5 cellular contexts compared by ENCODE assay signal in the genomic region with DNA sequence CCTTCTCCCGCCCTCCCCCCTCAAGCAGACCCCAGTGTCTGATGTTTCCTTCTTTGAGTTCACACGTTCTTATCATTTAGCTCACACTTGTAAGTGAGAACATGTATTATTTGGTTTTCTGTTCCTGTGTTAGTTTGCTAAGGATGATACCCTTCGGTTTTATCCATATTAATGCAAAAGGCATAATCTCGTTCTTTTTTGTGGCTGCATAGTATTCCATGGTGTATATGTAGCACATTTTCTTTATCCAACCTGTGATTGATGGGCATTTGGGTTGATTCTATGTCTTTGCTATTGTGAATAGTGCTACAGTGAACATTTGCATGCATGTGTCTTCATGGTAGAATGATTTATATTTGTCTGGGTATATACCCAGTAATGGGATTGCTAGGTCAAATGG. TPM values are rescaled to one million over a fixed set of nuclear protein-coding genes. Genes with fewer than 3 reads are reported as not detected.
DNase-seq lines count a peak whose midpoint lies in the region; ATAC-seq and TF ChIP-seq lines count a peak whose summit lies in the region.
"Not testable (repeated sequence)": the region's sequence is repeated elsewhere in the genome, so short reads cannot be mapped to it uniquely, and the experiment has no call there.
"Had no signal": no experiment of that assay in that cellular context is flagged by ENCODE, and none has a peak within 500 bp of the region (broad histone marks: within the 10 kb centered on the region; RNA-seq: fewer than 3 reads in every experiment).

No MANE protein-coding gene starts in this region.

- not testable (repeated sequence) for TF ChIP-seq CTCF in HCT116 (IDR thresholded peaks at IDR 0.05 in 2 of 3, conservative IDR thresholded peaks at IDR 0.05 in 1 of 3; ENCODE audit: borderline replicate concordance in 1 of 3, insufficient read depth in 1 of 3, low read depth in 2 of 3, low read length in 2 of 3); VCaP (conservative IDR thresholded peaks at IDR 0.05); natural killer cell (IDR thresholded peaks at IDR 0.05)

- CTCF ChIA-PET in HCT116 (lab: Charles Lee), result not testable (repeated sequence)

- DNase-seq in HCT116 (ENCODE audit: low read depth, low spot score); natural killer cell: not testable (repeated sequence)
- peak in 1 of 3 donors; percentile 19 for DNase-seq in immature natural killer cell

- TF ChIP-seq RAD21 in HCT116 (IDR thresholded peaks at IDR 0.05; ENCODE audit: low read depth), result not testable (repeated sequence)

- H3K9ac ChIP-seq in HCT116 (ENCODE audit: low read length), result not testable (repeated sequence)

- H3K36me3 ChIP-seq in HCT116 (ENCODE audit: control insufficient read depth in 1 of 2, insufficient read depth in 2 of 2, low read length in 2 of 2), result not testable (repeated sequence)

- H3K9me3 ChIP-seq in HCT116 (ENCODE audit: control insufficient read depth in 1 of 2, insufficient read depth in 1 of 2, low read depth in 1 of 2, low read length in 2 of 2), result not testable (repeated sequence)

- not testable (repeated sequence) for H3K4me1 ChIP-seq in HCT116 (ENCODE audit: control insufficient read depth in 1 of 2, insufficient read depth in 2 of 2, low read length in 2 of 2)

- POLR2A ChIA-PET in HCT116 (lab: Charles Lee), result not testable (repeated sequence)

- not testable (repeated sequence) for H3K79me2 ChIP-seq in HCT116 (ENCODE audit: insufficient read depth, low read length)

- not testable (repeated sequence) for H3K9me3 Mint-ChIP-seq in immature natural killer cell, natural killer cell

- H2AFZ ChIP-seq in HCT116 (ENCODE audit: low read depth, low read length, poor library complexity, severe bottlenecking), result not testable (repeated sequence)

- not testable (repeated sequence) for H3K27me3 ChIP-seq in HCT116 (ENCODE audit: insufficient read depth, low read length)

- TF ChIP-seq POLR2A in HCT116 (IDR thresholded peaks at IDR 0.05; ENCODE audit: borderline replicate concordance, extremely low read depth, insufficient read depth, insufficient read length), result not testable (repeated sequence)

- H3K4me1 Mint-ChIP-seq in immature natural killer cell, result peaks cover 61 to 69% of the 10 kb centered on the region in 2 donors
- peaks cover 44 to 50% of the 10 kb centered on the region in 2 donors for H3K4me1 Mint-ChIP-seq in natural killer cell

- H3K9me2 ChIP-seq in HCT116 (ENCODE audit: insufficient read depth), result not testable (repeated sequence)

- RAD21 ChIA-PET in HCT116 (lab: Charles Lee; ENCODE audit: low non-redundant PET in 1 of 2, low total read pairs in 2 of 2, uncharacterized antibody in 2 of 2, unreplicated experiment in 2 of 2), result not testable (repeated sequence)

- H3K4me3 Mint-ChIP-seq in immature natural killer cell (peak overlapping the region in 4 of 5 donors; percentile 15 to 51 (median 38)), natural killer cell (peak overlapping the region; percentile 4)

- H3K27me3 Mint-ChIP-seq in immature natural killer cell (ENCODE audit: low read depth in 3 of 3); natural killer cell (ENCODE audit: low read depth in 2 of 2): not testable (repeated sequence)

- ATAC-seq in HCT116, result not testable (repeated sequence)
- peak in 2 of 3 donors; percentile 49 to 58 for ATAC-seq in natural killer cell

- H3K4me3 ChIP-seq in HCT116 (replicated peaks in 1 of 2; ENCODE audit: low read depth in 1 of 2, low read length in 2 of 2), result not testable (repeated sequence)

- intact Hi-C loops in HCT116 (cut with micrococcal nuclease); natural killer cell (cut with micrococcal nuclease): not testable (repeated sequence)

- H3K27ac Mint-ChIP-seq in immature natural killer cell (peak overlapping the region in 5 of 6 donors; percentile 23 to 65 (median 38)), natural killer cell (peak overlapping the region; percentile 29 to 59)

- not testable (repeated sequence) for BruUV-seq in HCT116 (replicated peaks; lab: Mats Ljungman, UMichigan)

- not testable (repeated sequence) for H3K27ac ChIP-seq in HCT116 (ENCODE audit: low read depth, low read length)
- H3K27ac ChIP-seq in VCaP, result peak overlapping the region; percentile 40; the same call in 1 of the 2 replicates

- not testable (repeated sequence) for H3K4me2 ChIP-seq in HCT116 (ENCODE audit: low read length)

- not testable (repeated sequence) for H3K36me3 Mint-ChIP-seq in immature natural killer cell, natural killer cell

- H4K20me1 ChIP-seq in HCT116 (ENCODE audit: insufficient read depth), result not testable (repeated sequence)

TF ChIP-seq in HCT116, 20 proteins besides CTCF, POLR2A, EP300 and RAD21:
- TF ChIP-seq CBX3 (IDR thresholded peaks at IDR 0.05; ENCODE audit: low read depth), result 0 out of 2 replicates have a peak, but pooled peaks have one; percentile 24
TF ChIP-seq in HCT116: peak in this region for 1; not testable (repeated sequence) for 19.

RNA-seq across cellular contexts. Expression of a gene that starts 24.1 kb away (rescaled TPM):
- 20.3 TPM for total RNA-seq in HCT116 (2021; ENCODE audit: unreplicated experiment)
- 14.0 and 16.0 TPM in 2 replicates for polyA plus RNA-seq in HCT116 (2012)
- 1 to 10 TPM in 2 of 3 donors, not detected in 1; 1.9 to 2.8 TPM for polyA plus RNA-seq in immature natural killer cell
- 1 to 10 TPM; 1.3 to 8.5 (median 3.6) TPM for total RNA-seq in natural killer cell
- polyA plus RNA-seq: AG04450 had no signal
